Comparison of ENCODE assay signal across 24 cellular contexts in genomic region chr15:50218291-50218690, GRCh38. TPM values are rescaled to one million over a fixed set of nuclear protein-coding genes. Genes with fewer than 3 reads are reported as not detected.
DNase-seq lines count a peak whose midpoint lies in the region; ATAC-seq, FAIRE-seq and TF ChIP-seq lines count a peak whose summit lies in the region.
"Had no signal": no experiment of that assay in that cellular context is flagged by ENCODE, and none has a peak within 500 bp of the region (broad histone marks: within the 10 kb centered on the region; RNA-seq: fewer than 3 reads in every experiment).

No MANE protein-coding gene starts in this region.

- H2BK12ac ChIP-seq in mesenchymal stem cell (ENCODE audit: low read length in 2 of 2), result no peak overlapping the region

- no peak overlapping the region for H2BK120ac ChIP-seq in mesenchymal stem cell (ENCODE audit: low read depth, low read length)

- H3K27me3 ChIP-seq in ACC112 (ENCODE audit: insufficient read depth, low read length) (peaks cover 17% of the 10 kb centered on the region), PC-9 (ENCODE audit: insufficient read depth, low read depth) (no peaks in the 10 kb centered on the region), mesenchymal stem cell (ENCODE audit: control insufficient read depth in 1 of 2, insufficient read depth in 1 of 2, low read length in 2 of 2) (peaks cover 0 to 32% of the 10 kb centered on the region in 2 experiments)
- H3K27me3 ChIP-seq: BLaER1 had no signal

- peak overlapping the region; percentile 44 for H2BK5ac ChIP-seq in mesenchymal stem cell (ENCODE audit: low read depth, low read length, poor library complexity, severe bottlenecking)

- H3K4ac ChIP-seq in mesenchymal stem cell (ENCODE audit: low read depth in 1 of 2, low read length in 2 of 2), result no peak overlapping the region

- no peaks in the 10 kb centered on the region for H3K4me1 ChIP-seq in ACC112 (ENCODE audit: control insufficient read depth, insufficient read depth, low read length, unreplicated experiment)
- peaks cover 37% of the 10 kb centered on the region for H3K4me1 ChIP-seq in PC-9 (replicated peaks; ENCODE audit: insufficient read depth)
- H3K4me1 ChIP-seq in mesenchymal stem cell (ENCODE audit: control insufficient read depth, insufficient read depth, low read depth, low read length), result no peaks in the 10 kb centered on the region
- H3K4me1 ChIP-seq: HAP-1 had no signal

- POLR2A ChIA-PET in PC-9 (lab: Charles Lee; ENCODE audit: unreplicated experiment), result no interaction called here

- no peaks in the 10 kb centered on the region for H3K79me1 ChIP-seq in mesenchymal stem cell (replicated peaks; ENCODE audit: low read length, poor library complexity, severe bottlenecking)

- no peak overlapping the region for H2AK5ac ChIP-seq in mesenchymal stem cell (ENCODE audit: low read length, severe bottlenecking)

- H4K91ac ChIP-seq in mesenchymal stem cell (ENCODE audit: low read length), result no peak overlapping the region

- ATAC-seq in GM21786 (IDR thresholded peaks at IDR 0.05; ENCODE audit: unreplicated experiment), result no peak

- H3K79me2 ChIP-seq in ACC112 (ENCODE audit: control insufficient read depth, insufficient read depth, low read length, unreplicated experiment) (no peaks in the 10 kb centered on the region), PC-9 (ENCODE audit: low read depth) (no peaks in the 10 kb centered on the region)

- H3K4me1 Mint-ChIP-seq in endothelial cell (ENCODE audit: unreplicated experiment) (peaks cover 30% of the 10 kb centered on the region), glutamatergic neuron (ENCODE audit: low read depth, unreplicated experiment) (peaks cover 1% of the 10 kb centered on the region)

- H3K27me3 Mint-ChIP-seq in endothelial cell (ENCODE audit: unreplicated experiment), result peaks cover 1% of the 10 kb centered on the region
- H3K27me3 Mint-ChIP-seq in glutamatergic neuron (ENCODE audit: unreplicated experiment), result no peaks in the 10 kb centered on the region
- H3K27me3 Mint-ChIP-seq: CD4-positive, alpha-beta T cell had no signal

- TF ChIP-seq POLR2A in GM12892 (IDR thresholded peaks at IDR 0.05; ENCODE audit: low read depth, low read length), result no peak

- H4K8ac ChIP-seq in mesenchymal stem cell (ENCODE audit: low read length), result no peak overlapping the region

- H3K36me3 Mint-ChIP-seq in endothelial cell (ENCODE audit: low read depth, unreplicated experiment) (peaks cover 4% of the 10 kb centered on the region), glutamatergic neuron (ENCODE audit: unreplicated experiment) (no peaks in the 10 kb centered on the region)

- intact Hi-C loops in PC-9 (cut with micrococcal nuclease; ENCODE audit: unreplicated experiment), result no loop called here

- H3F3A ChIP-seq in PC-9 (ENCODE audit: insufficient read depth, low read depth), result peaks cover 31% of the 10 kb centered on the region

- H3K36me3 ChIP-seq in ACC112 (ENCODE audit: insufficient read depth, low read length), result no peaks in the 10 kb centered on the region
- peaks cover 6% of the 10 kb centered on the region; the same call in 1 of the 2 replicates for H3K36me3 ChIP-seq in PC-9 (ENCODE audit: low read depth)
- no peaks in the 10 kb centered on the region for H3K36me3 ChIP-seq in mesenchymal stem cell (ENCODE audit: control insufficient read depth in 1 of 2, insufficient read depth in 2 of 2, low read depth in 1 of 2, low read length in 2 of 2)
- H3K36me3 ChIP-seq: HAP-1 had no signal

- DNase-seq in PC-9, result no peak
- no peak for DNase-seq in endothelial cell (ENCODE audit: low spot score)
- DNase-seq in mesenchymal stem cell, result no peak
- DNase-seq in GM12892 (ENCODE audit: insufficient read length), result no peak
- no peak for DNase-seq in glutamatergic neuron
- no peak for DNase-seq in COLO668 (lab: John Stamatoyannopoulos, UW; ENCODE audit: unreplicated experiment)
- DNase-seq: Caco-2; CD4-positive, alpha-beta T cell; DMS153; DND-41; GOT3; HFFc6 had no signal

- WGBS in mesenchymal stem cell, result 81% methylated on average over 1 of the region's 1 CpG

- H3K9me3 ChIP-seq in PC-9 (ENCODE audit: insufficient read depth, low read depth), result no peaks in the 10 kb centered on the region
- H3K9me3 ChIP-seq in mesenchymal stem cell (ENCODE audit: control insufficient read depth, low read length), result no peaks in the 10 kb centered on the region
- H3K9me3 ChIP-seq: BLaER1, Caco-2, HAP-1 had no signal

- CTCF ChIA-PET in PC-9 (lab: Charles Lee), result no interaction called here

- no peak overlapping the region for H3K4me3 Mint-ChIP-seq in endothelial cell (ENCODE audit: unreplicated experiment)
- no peak overlapping the region for H3K4me3 Mint-ChIP-seq in glutamatergic neuron (ENCODE audit: unreplicated experiment)
- H3K4me3 Mint-ChIP-seq: B cell; CD4-positive, alpha-beta T cell; HFFc6 had no signal

- FAIRE-seq in GM12892 (lab: Jason Lieb, UNC), result no peak
- FAIRE-seq: G401.6, GM19239, H54 had no signal

- H3K14ac ChIP-seq in mesenchymal stem cell (ENCODE audit: low read length in 2 of 2), result no peak overlapping the region

- H3K27ac Mint-ChIP-seq in endothelial cell (ENCODE audit: unreplicated experiment) (peak overlapping the region; percentile 72), glutamatergic neuron (ENCODE audit: unreplicated experiment) (no peak overlapping the region)
- H3K27ac Mint-ChIP-seq: B cell; CD4-positive, alpha-beta T cell; HFFc6 had no signal

- no peaks in the 10 kb centered on the region for H3K9me3 Mint-ChIP-seq in endothelial cell (ENCODE audit: unreplicated experiment)
- no peaks in the 10 kb centered on the region for H3K9me3 Mint-ChIP-seq in glutamatergic neuron (ENCODE audit: unreplicated experiment)
- H3K9me3 Mint-ChIP-seq: CD4-positive, alpha-beta T cell had no signal

- H3K23ac ChIP-seq in mesenchymal stem cell (ENCODE audit: low read length in 2 of 2), result no peak overlapping the region

- H3K9ac ChIP-seq in mesenchymal stem cell (ENCODE audit: low read length), result no peak overlapping the region
- H3K9ac ChIP-seq: BLaER1 had no signal

- H3K4me2 ChIP-seq in PC-9 (peak overlapping the region; percentile 65), mesenchymal stem cell (ENCODE audit: low read length, poor library complexity, severe bottlenecking) (no peak overlapping the region)
- H3K4me2 ChIP-seq: BLaER1 had no signal

- no peak overlapping the region for H2BK15ac ChIP-seq in mesenchymal stem cell (ENCODE audit: low read depth, poor library complexity, severe bottlenecking)

- no peak overlapping the region for H3K4me3 ChIP-seq in ACC112 (ENCODE audit: low read depth, low read length)
- H3K4me3 ChIP-seq in PC-9, result no peak overlapping the region
- no peak overlapping the region for H3K4me3 ChIP-seq in mesenchymal stem cell (ENCODE audit: insufficient read depth in 1 of 2, low read depth in 1 of 2, low read length in 2 of 2)
- H3K4me3 ChIP-seq: BLaER1, HAP-1 had no signal

- peak overlapping the region; percentile 26 for H2AFZ ChIP-seq in ACC112 (ENCODE audit: low read length, unreplicated experiment)
- no peak overlapping the region for H2AFZ ChIP-seq in PC-9
- H2AFZ ChIP-seq in mesenchymal stem cell (ENCODE audit: low read depth, low read length), result no peak overlapping the region

- H3K27ac ChIP-seq in ACC112 (ENCODE audit: low read depth, low read length), result no peak overlapping the region
- H3K27ac ChIP-seq in PC-9, result peak overlapping the region; percentile 100
- no peak overlapping the region for H3K27ac ChIP-seq in mesenchymal stem cell (ENCODE audit: low read length, poor library complexity, severe bottlenecking)
- H3K27ac ChIP-seq: BLaER1, C4-2B had no signal

- no peaks in the 10 kb centered on the region for H4K20me1 ChIP-seq in PC-9 (ENCODE audit: insufficient read depth)
- H4K20me1 ChIP-seq: BLaER1 had no signal

- H3K18ac ChIP-seq in mesenchymal stem cell (ENCODE audit: low read depth in 1 of 2, low read length in 2 of 2), result no peak overlapping the region

- TF ChIP-seq CTCF in PC-9 (conservative IDR thresholded peaks at IDR 0.05) (no peak), endothelial cell (IDR thresholded peaks at IDR 0.05; ENCODE audit: unreplicated experiment) (no peak), glutamatergic neuron (IDR thresholded peaks at IDR 0.05; ENCODE audit: partially characterized antibody, unreplicated experiment) (no peak)

- BruUV-seq in PC-9 (replicated peaks; lab: Mats Ljungman, UMichigan), result no TSS peak

- no peaks in the 10 kb centered on the region for H3K9me2 ChIP-seq in PC-9 (ENCODE audit: insufficient read depth)

RNA-seq across cellular contexts. Expression of gene SLC27A2, which starts 36.3 kb away (rescaled TPM):
- 5.8 and 7.5 TPM in 2 replicates for total RNA-seq in PC-9 (2021)
- total RNA-seq in endothelial cell (ENCODE audit: unreplicated experiment), result 0.51 TPM
- not detected for polyA plus RNA-seq in mesenchymal stem cell (2013, experiment 1 of 2)
- polyA plus RNA-seq in mesenchymal stem cell (2013, experiment 2 of 2), result not detected
- not detected for polyA plus RNA-seq in GM12892 (2012; ENCODE audit: missing spikeins)
- total RNA-seq in glutamatergic neuron (ENCODE audit: unreplicated experiment), result not detected
- total RNA-seq: A172 had no signal

RNA-seq across cellular contexts. Expression of gene HDC, which starts 47.2 kb away (rescaled TPM):
- total RNA-seq in PC-9 (2021) (not detected in 2 replicates), endothelial cell (ENCODE audit: unreplicated experiment) (not detected), glutamatergic neuron (ENCODE audit: unreplicated experiment) (not detected)
- polyA plus RNA-seq in mesenchymal stem cell (2013, experiment 1 of 2), result not detected
- polyA plus RNA-seq in mesenchymal stem cell (2013, experiment 2 of 2), result not detected
- not detected for polyA plus RNA-seq in GM12892 (2012; ENCODE audit: missing spikeins)
- total RNA-seq: A673, B cell, Caco-2 had no signal
- polyA plus RNA-seq: AG04450 had no signal
